Comparison of ENCODE assay signal across 15 cellular contexts in the genomic region with DNA sequence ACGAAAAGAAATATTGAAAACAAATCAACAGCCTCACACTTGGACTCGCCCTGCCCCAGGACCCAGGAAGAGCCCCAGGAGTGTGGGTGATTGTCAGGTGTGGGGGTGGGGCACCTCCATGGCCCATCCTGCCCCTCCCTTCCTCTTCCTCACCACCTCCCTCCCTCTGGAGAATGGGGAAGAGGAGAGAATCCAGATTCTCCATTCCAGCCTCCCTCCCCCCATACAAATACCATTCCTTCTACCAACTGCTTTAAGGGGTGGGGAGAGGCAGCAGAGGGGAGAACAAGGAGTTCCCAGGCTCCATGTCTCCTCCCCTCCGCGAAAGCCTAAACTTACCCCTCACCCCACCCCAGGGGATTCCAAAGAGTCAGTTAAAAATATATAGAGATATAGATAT. TPM values are rescaled to one million over a fixed set of nuclear protein-coding genes. Genes with fewer than 3 reads are reported as not detected.
DNase-seq lines count a peak whose midpoint lies in the region; ATAC-seq and TF ChIP-seq lines count a peak whose summit lies in the region.
"Had no signal": no experiment of that assay in that cellular context is flagged by ENCODE, and none has a peak within 500 bp of the region (broad histone marks: within the 10 kb centered on the region; RNA-seq: fewer than 3 reads in every experiment).

No MANE protein-coding gene starts in this region.

- H4K20me1 ChIP-seq in GM23338 (replicated peaks; ENCODE audit: insufficient read depth): no peaks in the 10 kb centered on the region

- no peak overlapping the region; the same call in 2 of the 3 replicates for H3K4me3 Mint-ChIP-seq in GM23338
- H3K4me3 Mint-ChIP-seq in effector memory CD8-positive, alpha-beta T cell: peak overlapping the region in 1 of 2 donors; percentile 9
- no peak overlapping the region for H3K4me3 Mint-ChIP-seq in memory B cell
- H3K4me3 Mint-ChIP-seq in stimulated activated naive B cell treated with anti-CD40 and anti-IgM and Interleukin-4, amounts not matched to agents 10 μg/mL and 1 μg/mL and 100 μg/mL, for 72 hours: no peak overlapping the region
- H3K4me3 Mint-ChIP-seq: T-cell had no signal

- no peak overlapping the region for H2AFZ ChIP-seq in GM23338
- H2AFZ ChIP-seq: GM23248 had no signal

- TF ChIP-seq CTCF in GM23338 (conservative IDR thresholded peaks at IDR 0.05; ENCODE audit: low read depth in 2 of 2): no peak

- peak overlapping the region; percentile 2; the same call in 1 of the 2 replicates for H3K4me3 ChIP-seq in GM23338
- H3K4me3 ChIP-seq: GM23248 had no signal

- H3K27me3 ChIP-seq in GM23338 (ENCODE audit: insufficient read depth): no peaks in the 10 kb centered on the region
- H3K27me3 ChIP-seq: BE2C had no signal

- H3K9me3 Mint-ChIP-seq in GM23338 (no peaks in the 10 kb centered on the region; the same call in 2 of the 3 replicates), memory B cell (no peaks in the 10 kb centered on the region)
- no peaks in the 10 kb centered on the region for H3K9me3 Mint-ChIP-seq in effector memory CD8-positive, alpha-beta T cell
- no peaks in the 10 kb centered on the region for H3K9me3 Mint-ChIP-seq in stimulated activated naive B cell treated with anti-CD40 and anti-IgM and Interleukin-4, amounts not matched to agents 10 μg/mL and 1 μg/mL and 100 μg/mL, for 72 hours
- H3K9me3 Mint-ChIP-seq: T-cell had no signal

- peak; percentile 61 for DNase-seq in GM23338 (ENCODE audit: low spot score)
- DNase-seq in effector memory CD8-positive, alpha-beta T cell: no peak
- no peak for DNase-seq in memory B cell (ENCODE audit: low spot score in 2 of 2)
- DNase-seq in stimulated activated naive B cell treated with anti-CD40 and anti-IgM and Interleukin-4, amounts not matched to agents 10 μg/mL and 1 μg/mL and 100 μg/mL, for 72 hours: no peak
- no peak for DNase-seq in HT-29 (ENCODE audit: low spot score)
- no peak for DNase-seq in inferior parietal cortex (ENCODE audit: extremely low spot score)
- DNase-seq: activated CD4-positive, alpha-beta T cell treated with anti-CD3 and anti-CD28 coated beads for 48 hours; BE2C; DND-41; hippocampal formation; OCI-M1; T-cell had no signal

- H3K36me3 Mint-ChIP-seq in GM23338 (ENCODE audit: low read depth) (peaks cover 6% of the 10 kb centered on the region; the same call in 2 of the 3 replicates), memory B cell (peaks cover 28% of the 10 kb centered on the region)
- peaks cover 81% of the 10 kb centered on the region for H3K36me3 Mint-ChIP-seq in effector memory CD8-positive, alpha-beta T cell (ENCODE audit: insufficient read depth)
- H3K36me3 Mint-ChIP-seq in stimulated activated naive B cell treated with anti-CD40 and anti-IgM and Interleukin-4, amounts not matched to agents 10 μg/mL and 1 μg/mL and 100 μg/mL, for 72 hours: peaks cover 31 to 50% of the 10 kb centered on the region in 2 donors

- peaks cover 31% of the 10 kb centered on the region for H3K4me1 ChIP-seq in GM23338 (ENCODE audit: insufficient read depth)
- H3K4me1 ChIP-seq: BE2C had no signal

- H3K27me3 Mint-ChIP-seq in GM23338 (ENCODE audit: insufficient read depth, low read depth, poor library complexity) (peaks cover 12% of the 10 kb centered on the region), memory B cell (no peaks in the 10 kb centered on the region)
- H3K27me3 Mint-ChIP-seq in effector memory CD8-positive, alpha-beta T cell: no peaks in the 10 kb centered on the region
- no peaks in the 10 kb centered on the region for H3K27me3 Mint-ChIP-seq in stimulated activated naive B cell treated with anti-CD40 and anti-IgM and Interleukin-4, amounts not matched to agents 10 μg/mL and 1 μg/mL and 100 μg/mL, for 72 hours
- H3K27me3 Mint-ChIP-seq: T-cell had no signal

- no peaks in the 10 kb centered on the region for H3F3A ChIP-seq in GM23338 (replicated peaks; ENCODE audit: low read depth)

- ATAC-seq in GM23338 (peak; percentile 28), memory B cell (ENCODE audit: low read depth) (no peak), HG02642 (IDR thresholded peaks at IDR 0.05; ENCODE audit: poor library complexity, unreplicated experiment) (no peak), HG03045 (IDR thresholded peaks at IDR 0.05; ENCODE audit: unreplicated experiment) (no peak)
- no peak for ATAC-seq in effector memory CD8-positive, alpha-beta T cell (replicated peaks)
- ATAC-seq in stimulated activated naive B cell treated with anti-CD40 and anti-IgM and Interleukin-4, amounts not matched to agents 10 μg/mL and 1 μg/mL and 100 μg/mL, for 72 hours (replicated peaks): no peak
- ATAC-seq: T-cell had no signal

- H3K4me2 ChIP-seq in GM23338: peak overlapping the region; percentile 56

- no peaks in the 10 kb centered on the region for H3K79me2 ChIP-seq in GM23338 (replicated peaks; ENCODE audit: insufficient read depth)

- H3K4me1 Mint-ChIP-seq in GM23338 (peaks cover 43% of the 10 kb centered on the region), memory B cell (peaks cover 18% of the 10 kb centered on the region)
- H3K4me1 Mint-ChIP-seq in effector memory CD8-positive, alpha-beta T cell (ENCODE audit: low read depth in 2 of 2): peaks cover 18 to 32% of the 10 kb centered on the region in 2 donors
- H3K4me1 Mint-ChIP-seq in stimulated activated naive B cell treated with anti-CD40 and anti-IgM and Interleukin-4, amounts not matched to agents 10 μg/mL and 1 μg/mL and 100 μg/mL, for 72 hours: peaks cover 17 to 18% of the 10 kb centered on the region in 2 donors

- H3K27ac ChIP-seq in GM23338 (ENCODE audit: low read depth): 0 out of 2 replicates have a peak overlapping the region, but pooled peaks have one; percentile 5
- H3K27ac ChIP-seq: GM23248 had no signal

- H3K27ac Mint-ChIP-seq in GM23338 (no peak overlapping the region), memory B cell (peak overlapping the region; percentile 73)
- H3K27ac Mint-ChIP-seq in effector memory CD8-positive, alpha-beta T cell: peak overlapping the region; percentile 23 to 36
- peak overlapping the region; percentile 48 for H3K27ac Mint-ChIP-seq in stimulated activated naive B cell treated with anti-CD40 and anti-IgM and Interleukin-4, amounts not matched to agents 10 μg/mL and 1 μg/mL and 100 μg/mL, for 72 hours

- no peaks in the 10 kb centered on the region for H3K9me2 ChIP-seq in GM23338 (ENCODE audit: insufficient read depth)

- no peaks in the 10 kb centered on the region for H3K36me3 ChIP-seq in GM23338 (ENCODE audit: insufficient read depth)

TF ChIP-seq in GM23338, 12 proteins besides CTCF, POLR2A, EP300 and RAD21 (continues in another document):
- TF ChIP-seq JUNB (IDR thresholded peaks at IDR 0.05; ENCODE audit: unreplicated experiment): no peak
- TF ChIP-seq ZNF331 (CRISPR knock-in tag; IDR thresholded peaks at IDR 0.05; ENCODE audit: low read depth): no peak
- no peak for TF ChIP-seq EZH2 (IDR thresholded peaks at IDR 0.05; ENCODE audit: low read depth, unreplicated experiment)

RNA-seq across cellular contexts. Expression of a gene that starts 36.7 kb away (rescaled TPM):
- total RNA-seq in GM23338 (2014; rRNA removed; shearing (Covaris generic)): 9.7 and 15.5 TPM in 2 replicates
- 10.4 and 10.6 TPM in 2 replicates for polyA plus RNA-seq in GM23338 (2016; fragmentation: Nextera tagmentation; extraction: Ambion mirVana)
- total RNA-seq in HT-29 (2014; rRNA removed; shearing (Covaris generic)): 17.8 and 27.4 TPM in 2 replicates
